ENCODE assay signal across 8 cellular contexts in genomic region chr9:126301985-126302603, GRCh38. TPM values are rescaled to one million over a fixed set of nuclear protein-coding genes. Genes with fewer than 3 reads are reported as not detected.
DNase-seq lines count a peak whose midpoint lies in the region; ATAC-seq, FAIRE-seq and TF ChIP-seq lines count a peak whose summit lies in the region.

No MANE protein-coding gene starts in this region.

- H3K9me3 ChIP-seq in pancreas: no peaks in the 10 kb centered on the region

- intact Hi-C loops in pancreas (cut with DNase I): loop anchor here in 1 of 3 donors (5.0 to 10.0 kb wide), 2 partner anchors 95 to 183 kb away; no protein-coding TSS in a partner anchor

- H3K36me3 ChIP-seq in pancreas: no peaks in the 10 kb centered on the region

- DNase-seq in COR-L47 (lab: John Stamatoyannopoulos, UW): peak; percentile 67
- peak in 42 of 76 experiments; percentile 1 to 58 (median 23) for DNase-seq in HUDEP-2 (lab: John Stamatoyannopoulos, UW; ENCODE audit: unreplicated experiment in 76 of 76)
- peak; percentile 1 for DNase-seq in OCI-M2 (lab: John Stamatoyannopoulos, UW; ENCODE audit: unreplicated experiment)
- DNase-seq in activated gamma-delta T cell treated with anti-CD3 and anti-CD28 coated beads, Interleukin-2, amount 50 U/mL, for 16 hours (ENCODE audit: low read depth): peak; percentile 19
- DNase-seq in globus pallidus (ENCODE audit: low spot score): peak; percentile 92
- DNase-seq in pancreas: peak in 2 of 6 donors; percentile 11 to 38

- H3K27ac ChIP-seq in pancreas: no peak overlapping the region

- H3K27me3 ChIP-seq in pancreas: no peaks in the 10 kb centered on the region

- FAIRE-seq in pancreas (lab: Jason Lieb, UNC): peak; percentile 65

- H3K4me3 ChIP-seq in pancreas: no peak overlapping the region

- peak in 3 of 4 donors; percentile 20 to 47 (median 28) for TF ChIP-seq CTCF in pancreas (IDR thresholded peaks at IDR 0.05)

- ATAC-seq in pancreas (peak in 3 of 4 donors; percentile 72 to 82 (median 76)), GM21528 (IDR thresholded peaks at IDR 0.05; ENCODE audit: low FRiP score, unreplicated experiment) (no peak), GM19455 (IDR thresholded peaks at IDR 0.05; ENCODE audit: unreplicated experiment) (no peak)

- 11 to 16% methylated on average over 4 of the region's 4 CpGs for WGBS in pancreas, 2 donors

- H3K4me1 ChIP-seq in pancreas: no peaks in the 10 kb centered on the region

RNA-seq across cellular contexts. Expression of gene MVB12B, which starts 24.5 kb away (rescaled TPM):
- total RNA-seq in pancreas: 1 to 10 TPM; 2.6 to 6.7 (median 4.2) TPM
- polyA plus RNA-seq in pancreas: 1 to 10 TPM; 2.7 to 2.9 TPM

Comparison
In these comparisons a context has a peak if more than half of its experiments do, and no peak if none do; other contexts are left out.
1. ATAC-seq: peak in pancreas (3 of 4); none in GM21528 (single experiment) and GM19455 (single experiment).